In the genomic region with DNA sequence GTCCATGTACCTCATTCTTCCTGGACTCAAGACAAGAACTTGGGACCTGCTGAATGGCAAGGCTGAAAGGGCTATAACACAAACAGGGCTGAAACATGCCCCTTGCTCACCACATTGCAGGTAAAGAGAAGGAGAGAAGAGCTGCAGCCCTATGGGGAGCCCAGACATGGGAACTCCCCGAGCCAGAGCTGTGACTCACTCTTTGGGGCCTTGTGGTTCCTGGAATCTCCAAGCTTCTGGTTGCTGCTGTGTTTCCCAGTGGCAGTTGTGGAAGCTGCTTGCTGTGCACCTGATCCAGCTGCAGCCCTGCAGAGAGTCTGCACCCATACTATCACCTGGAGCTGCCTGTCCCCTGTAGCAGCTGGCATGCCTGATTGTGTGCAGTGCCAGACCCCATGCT, we compare ENCODE assay signal across 24 cellular contexts.
DNase-seq lines count a peak whose midpoint lies in the region; FAIRE-seq and TF ChIP-seq lines count a peak whose summit lies in the region.
"Had no signal": no experiment of that assay in that cellular context is flagged by ENCODE, and none has a peak within 500 bp of the region (broad histone marks: within the 10 kb centered on the region; RNA-seq: fewer than 3 reads in every experiment).

No MANE protein-coding gene starts in this region.

- H3K27ac ChIP-seq in hepatocyte = no peak overlapping the region
- H3K27ac ChIP-seq: KMS-11 had no signal

- H3K27me3 Mint-ChIP-seq in HFFc6 (ENCODE audit: insufficient read depth) = peaks cover 32% of the 10 kb centered on the region
- no peaks in the 10 kb centered on the region for H3K27me3 Mint-ChIP-seq in activated T-helper 2 cell treated with anti-CD3 and anti-CD28 coated beads, Interferon-gamma antibody, Interleukin-2, Interleukin-4, amounts not matched to agents 10 μg/mL and 5 μg/mL and 100 μg/mL, durations not matched to agents 14 hours and 24 hours and 36 hours (ENCODE audit: low read depth)

- WGBS in hepatocyte (ENCODE audit: low lambda C conversion rate, missing lambda C conversion rate) = 71% methylated on average over 1 of the region's 1 CpG

- H3K9me3 ChIP-seq in hepatocyte (ENCODE audit: low read depth) = no peaks in the 10 kb centered on the region
- H3K9me3 ChIP-seq: BE2C, SK-N-SH had no signal

- intact Hi-C loops in activated T-helper 2 cell treated with anti-CD3 and anti-CD28 coated beads, Interferon-gamma antibody, Interleukin-2, Interleukin-4, amounts not matched to agents 10 μg/mL and 5 μg/mL and 100 μg/mL, durations not matched to agents 14 hours and 24 hours and 36 hours (cut with micrococcal nuclease) = no loop called here

- no peaks in the 10 kb centered on the region for H3K4me1 Mint-ChIP-seq in HFFc6 (ENCODE audit: low read depth)
- H3K4me1 Mint-ChIP-seq in activated T-helper 2 cell treated with anti-CD3 and anti-CD28 coated beads, Interferon-gamma antibody, Interleukin-2, Interleukin-4, amounts not matched to agents 10 μg/mL and 5 μg/mL and 100 μg/mL, durations not matched to agents 14 hours and 24 hours and 36 hours (ENCODE audit: low read depth) = no peaks in the 10 kb centered on the region
- H3K4me1 Mint-ChIP-seq: CD4-positive, CD25-positive, alpha-beta regulatory T cell had no signal

- H3K36me3 Mint-ChIP-seq in HFFc6 (ENCODE audit: low read depth) = peaks cover 5% of the 10 kb centered on the region; the same call in 1 of the 2 replicates
- no peaks in the 10 kb centered on the region for H3K36me3 Mint-ChIP-seq in activated T-helper 2 cell treated with anti-CD3 and anti-CD28 coated beads, Interferon-gamma antibody, Interleukin-2, Interleukin-4, amounts not matched to agents 10 μg/mL and 5 μg/mL and 100 μg/mL, durations not matched to agents 14 hours and 24 hours and 36 hours (ENCODE audit: low read depth)
- H3K36me3 Mint-ChIP-seq: CD4-positive, CD25-positive, alpha-beta regulatory T cell had no signal

- H3K4me1 ChIP-seq in hepatocyte (ENCODE audit: insufficient read depth) = peaks cover 9% of the 10 kb centered on the region
- H3K4me1 ChIP-seq: BE2C had no signal

- H4K20me1 ChIP-seq in hepatocyte (ENCODE audit: insufficient read depth, poor library complexity, severe bottlenecking) = no peaks in the 10 kb centered on the region

- H3K9me2 ChIP-seq in hepatocyte (replicated peaks; ENCODE audit: insufficient read depth) = no peaks in the 10 kb centered on the region
- H3K9me2 ChIP-seq: SK-N-SH had no signal

- H3K4me3 ChIP-seq in bronchial epithelial cell (ENCODE audit: low read depth, low read length) (no peak overlapping the region), hepatocyte (no peak overlapping the region)
- H3K4me3 ChIP-seq: MG63 had no signal

- H3K9me3 Mint-ChIP-seq in HFFc6 = no peaks in the 10 kb centered on the region; the same call in 1 of the 2 replicates
- no peaks in the 10 kb centered on the region for H3K9me3 Mint-ChIP-seq in activated T-helper 2 cell treated with anti-CD3 and anti-CD28 coated beads, Interferon-gamma antibody, Interleukin-2, Interleukin-4, amounts not matched to agents 10 μg/mL and 5 μg/mL and 100 μg/mL, durations not matched to agents 14 hours and 24 hours and 36 hours

- H3K27me3 ChIP-seq in bronchial epithelial cell (ENCODE audit: control insufficient read depth, insufficient read depth, low read length) (no peaks in the 10 kb centered on the region), hepatocyte (no peaks in the 10 kb centered on the region)
- H3K27me3 ChIP-seq: BE2C, MG63 had no signal

- H3K4me3 Mint-ChIP-seq in HFFc6 = no peak overlapping the region
- H3K4me3 Mint-ChIP-seq in activated T-helper 2 cell treated with anti-CD3 and anti-CD28 coated beads, Interferon-gamma antibody, Interleukin-2, Interleukin-4, amounts not matched to agents 10 μg/mL and 5 μg/mL and 100 μg/mL, durations not matched to agents 14 hours and 24 hours and 36 hours (ENCODE audit: low read depth) = no peak overlapping the region
- H3K4me3 Mint-ChIP-seq: CD4-positive, CD25-positive, alpha-beta regulatory T cell had no signal

- no peaks in the 10 kb centered on the region for H3K79me2 ChIP-seq in hepatocyte

- H3K4me2 ChIP-seq in hepatocyte = no peak overlapping the region
- H3K4me2 ChIP-seq: KMS-11, SK-N-SH had no signal

- DNase-seq in A172 (ENCODE audit: low spot score) (peak; percentile 16), HT1080 (ENCODE audit: low read depth) (peak; percentile 39), bronchial epithelial cell (ENCODE audit: low read depth) (peak; percentile 15), hepatocyte (ENCODE audit: low spot score) (peak; percentile 48), HUDEP-2 (lab: John Stamatoyannopoulos, UW; ENCODE audit: unreplicated experiment in 76 of 76) (no peak), HFFc6 (no peak), foreskin melanocyte (no peak)
- no peak for DNase-seq in activated T-helper 2 cell treated with anti-CD3 and anti-CD28 coated beads, Interferon-gamma antibody, Interleukin-2, Interleukin-4, amounts not matched to agents 10 μg/mL and 5 μg/mL and 100 μg/mL, durations not matched to agents 14 hours and 24 hours and 36 hours (ENCODE audit: low spot score)
- DNase-seq: 8988T; BE2C; CD4-positive, CD25-positive, alpha-beta regulatory T cell; COR-L47; DMS 273 treated with DMSO at 0.1 percent for 48 hours; DND-41; MG63; NCI-H1092 treated with DMSO at 0.1 percent for 48 hours; NCI-H146; NCI-H2081 treated with DMSO at 0.1 percent for 48 hours; NCI-H524 treated with DMSO at 0.1 percent for 48 hours; RPMI8226; SHP77 treated with DMSO at 0.1 percent for 48 hours; SK-N-SH had no signal

- H2AFZ ChIP-seq in hepatocyte = no peak overlapping the region

- H3K36me3 ChIP-seq in bronchial epithelial cell (ENCODE audit: control insufficient read depth, insufficient read depth, low read length) (no peaks in the 10 kb centered on the region), hepatocyte (replicated peaks; ENCODE audit: insufficient read depth, low read depth) (no peaks in the 10 kb centered on the region)
- H3K36me3 ChIP-seq: BE2C, MG63 had no signal

- TF ChIP-seq CTCF in bronchial epithelial cell (IDR thresholded peaks at IDR 0.05; ENCODE audit: insufficient read depth, low read length, severe bottlenecking) (no peak), hepatocyte (IDR thresholded peaks at IDR 0.05; ENCODE audit: poor library complexity) (no peak), HFFc6 (IDR thresholded peaks at IDR 0.05) (no peak)

- no peak overlapping the region for H3K27ac Mint-ChIP-seq in HFFc6
- H3K27ac Mint-ChIP-seq in activated T-helper 2 cell treated with anti-CD3 and anti-CD28 coated beads, Interferon-gamma antibody, Interleukin-2, Interleukin-4, amounts not matched to agents 10 μg/mL and 5 μg/mL and 100 μg/mL, durations not matched to agents 14 hours and 24 hours and 36 hours = no peak overlapping the region
- H3K27ac Mint-ChIP-seq: CD4-positive, CD25-positive, alpha-beta regulatory T cell had no signal

- FAIRE-seq in bronchial epithelial cell (lab: Jason Lieb, UNC) = no peak
- FAIRE-seq: GM12891 had no signal

Comparison
In these comparisons a context has a peak if more than half of its experiments do, and no peak if none do; other contexts are left out.
1. DNase-seq: peak in A172 (single experiment), HT1080 (single experiment), bronchial epithelial cell (single experiment) and hepatocyte (single experiment); none in HUDEP-2 (0 of 76), HFFc6 (single experiment), foreskin melanocyte (single experiment) and activated T-helper 2 cell treated with anti-CD3 and anti-CD28 coated beads, Interferon-gamma antibody, Interleukin-2, Interleukin-4, amounts not matched to agents 10 μg/mL and 5 μg/mL and 100 μg/mL, durations not matched to agents 14 hours and 24 hours and 36 hours (single experiment).